In genomic region chr9:127778280-127779135, GRCh38 we compare ENCODE assay signal across 8 cellular contexts. TPM values are rescaled to one million over a fixed set of nuclear protein-coding genes. Genes with fewer than 3 reads are reported as not detected.
DNase-seq lines count a peak whose midpoint lies in the region; ATAC-seq and TF ChIP-seq lines count a peak whose summit lies in the region.

Gene SH2D3C (minus strand): TSS chr9:127778666. CDS start chr9:127778627, 39 bp downstream.

- H3F3A ChIP-seq in OCI-LY1 (ENCODE audit: insufficient read depth, low read length) = 0 out of 2 replicates have a peak, but pooled peaks cover 4% of the 10 kb centered on the region

- H3K4me3 ChIP-seq in BLaER1 treated with 17β-estradiol and CSF1 and Interleukin-3, amounts not matched to agents 10 nM and 100 nM = peak within 1 kb of the TSS; percentile 45 to 85 (median 70)
- H3K4me3 ChIP-seq in OCI-LY1 (ENCODE audit: low read depth, low read length, poor library complexity, severe bottlenecking) = peak within 1 kb of the TSS; percentile 71
- H3K4me3 ChIP-seq in adrenal gland = no peak within 1 kb of the TSS
- peak within 1 kb of the TSS; percentile 28 to 72 for H3K4me3 ChIP-seq in mucosa of rectum (ENCODE audit: low read length in 2 of 2)

- H2AFZ ChIP-seq in OCI-LY1 (ENCODE audit: low read length) = no peak within 1 kb of the TSS

- DNase-seq in adrenal gland (no peak), dedifferentiated amniotic fluid mesenchymal stem cell (ENCODE audit: extremely low spot score) (no peak), NCI-H510A (lab: John Stamatoyannopoulos, UW) (no peak), retina (no peak)

- intact Hi-C loops in adrenal gland (cut with DNase I) = no loop called here

- no peaks in the 10 kb centered on the region for H3K9me2 ChIP-seq in OCI-LY1 (ENCODE audit: low read depth, low read length)

- peak within 1 kb of the TSS; percentile 83 to 96 (median 92) for H3K27ac ChIP-seq in BLaER1 treated with 17β-estradiol and CSF1 and Interleukin-3, amounts not matched to agents 10 nM and 100 nM
- H3K27ac ChIP-seq in OCI-LY1 (ENCODE audit: low read depth, low read length, poor library complexity, severe bottlenecking) (peak within 1 kb of the TSS; percentile 95), adrenal gland (peak within 1 kb of the TSS in 1 of 5 donors; percentile 33), mucosa of rectum (ENCODE audit: low read depth in 2 of 2, low read length in 2 of 2) (peak within 1 kb of the TSS; percentile 76 to 88)

- no peak for TF ChIP-seq POLR2A in adrenal gland (IDR thresholded peaks at IDR 0.05)

- ATAC-seq in GM21423 (IDR thresholded peaks at IDR 0.05; ENCODE audit: unreplicated experiment) = peak; percentile 33

- H3K27me3 ChIP-seq in BLaER1 treated with 17β-estradiol and CSF1 and Interleukin-3, amounts not matched to agents 10 nM and 100 nM = no peaks in the 10 kb centered on the region
- H3K27me3 ChIP-seq in OCI-LY1 (ENCODE audit: insufficient read depth, low read length) = no peaks in the 10 kb centered on the region
- no peaks in the 10 kb centered on the region for H3K27me3 ChIP-seq in adrenal gland
- no peaks in the 10 kb centered on the region for H3K27me3 ChIP-seq in mucosa of rectum (ENCODE audit: control insufficient read depth in 2 of 2, insufficient read depth in 2 of 2, low read length in 2 of 2)

- TF ChIP-seq CTCF in OCI-LY1 (IDR thresholded peaks at IDR 0.05; ENCODE audit: low read length) = no peak
- TF ChIP-seq CTCF in adrenal gland (IDR thresholded peaks at IDR 0.05) = no peak

- peaks cover 0 to 17% (median 11%) of the 10 kb centered on the region in 11 experiments; a peak in 21 of 22 replicates for H3K36me3 ChIP-seq in BLaER1 treated with 17β-estradiol and CSF1 and Interleukin-3, amounts not matched to agents 10 nM and 100 nM
- H3K36me3 ChIP-seq in OCI-LY1 (ENCODE audit: insufficient read depth, low read length) = 0 out of 2 replicates have a peak, but pooled peaks cover 4% of the 10 kb centered on the region
- no peaks in the 10 kb centered on the region for H3K36me3 ChIP-seq in adrenal gland (replicated peaks in 1 of 2)
- no peaks in the 10 kb centered on the region for H3K36me3 ChIP-seq in mucosa of rectum (ENCODE audit: control insufficient read depth in 2 of 2, insufficient read depth in 2 of 2, low read length in 2 of 2)

- WGBS in adrenal gland, 4 donors = 49 to 58% (median 52%) methylated on average over 9 to 13 of the region's 13 CpGs

- peak within 1 kb of the TSS; percentile 92 to 99 (median 97) for H3K4me2 ChIP-seq in BLaER1 treated with 17β-estradiol and CSF1 and Interleukin-3, amounts not matched to agents 10 nM and 100 nM
- H3K4me2 ChIP-seq in OCI-LY1 (ENCODE audit: low read length) = peak within 1 kb of the TSS; percentile 71

- peak within 1 kb of the TSS; percentile 74 to 90 (median 82) for H3K9ac ChIP-seq in BLaER1 treated with 17β-estradiol and CSF1 and Interleukin-3, amounts not matched to agents 10 nM and 100 nM
- H3K9ac ChIP-seq in OCI-LY1 (ENCODE audit: low read length) = peak within 1 kb of the TSS; percentile 82
- H3K9ac ChIP-seq in mucosa of rectum (ENCODE audit: low read depth in 1 of 2, low read length in 2 of 2) = peak within 1 kb of the TSS; percentile 45 to 56

- H3K79me2 ChIP-seq in OCI-LY1 (ENCODE audit: insufficient read depth, low read length) = no peaks in the 10 kb centered on the region; the same call in 1 of the 2 replicates

- H3K4me1 ChIP-seq in BLaER1 treated with 17β-estradiol and CSF1 and Interleukin-3, amounts not matched to agents 10 nM and 100 nM = peaks cover 88 to 99% (median 92%) of the 10 kb centered on the region in 10 experiments
- peaks cover 69% of the 10 kb centered on the region for H3K4me1 ChIP-seq in OCI-LY1 (ENCODE audit: insufficient read depth, low read length, severe bottlenecking)
- H3K4me1 ChIP-seq in adrenal gland (replicated peaks in 1 of 2) = no peaks in the 10 kb centered on the region
- peaks cover 4 to 6% of the 10 kb centered on the region in 2 donors for H3K4me1 ChIP-seq in mucosa of rectum (ENCODE audit: control insufficient read depth in 2 of 2, insufficient read depth in 2 of 2, low read length in 2 of 2)

- H3K9me3 ChIP-seq in BLaER1 treated with 17β-estradiol and CSF1 and Interleukin-3, amounts not matched to agents 10 nM and 100 nM (replicated peaks in 1 of 11) = no peaks in the 10 kb centered on the region
- H3K9me3 ChIP-seq in OCI-LY1 (ENCODE audit: low read length) = no peaks in the 10 kb centered on the region
- H3K9me3 ChIP-seq in adrenal gland (replicated peaks in 1 of 3) = no peaks in the 10 kb centered on the region
- no peaks in the 10 kb centered on the region for H3K9me3 ChIP-seq in mucosa of rectum (ENCODE audit: control insufficient read depth in 2 of 2, low read length in 2 of 2)

- H4K20me1 ChIP-seq in BLaER1 treated with 17β-estradiol and CSF1 and Interleukin-3, amounts not matched to agents 10 nM and 100 nM = peaks cover 0 to 24% (median 0%) of the 10 kb centered on the region in 11 experiments; a peak in 8 of 22 replicates
- no peaks in the 10 kb centered on the region for H4K20me1 ChIP-seq in OCI-LY1 (ENCODE audit: insufficient read depth, low read length)

RNA-seq across cellular contexts. Expression of gene SH2D3C, which starts in this region (rescaled TPM):
- total RNA-seq in adrenal gland = 10 to 100 TPM in 4 of 8 donors, 1 to 10 TPM in 4; 4.4 to 14.2 (median 10.3) TPM
- 10 to 100 TPM in 2 of 3 donors, 1 to 10 TPM in 1; 2.1 to 27.1 (median 19.1) TPM for polyA plus RNA-seq in adrenal gland

Comparison
In these comparisons a context has a peak if more than half of its experiments do, and no peak if none do; other contexts are left out.
1. H3K4me3 ChIP-seq: peak in BLaER1 treated with 17β-estradiol and CSF1 and Interleukin-3, amounts not matched to agents 10 nM and 100 nM (10 of 10), OCI-LY1 (single experiment) and mucosa of rectum (2 of 2); none in adrenal gland (0 of 4).
2. Peak in every context shown above with its lines, with median percentiles within 50 percentile points of each other: H3K9ac ChIP-seq.